In the genomic region with DNA sequence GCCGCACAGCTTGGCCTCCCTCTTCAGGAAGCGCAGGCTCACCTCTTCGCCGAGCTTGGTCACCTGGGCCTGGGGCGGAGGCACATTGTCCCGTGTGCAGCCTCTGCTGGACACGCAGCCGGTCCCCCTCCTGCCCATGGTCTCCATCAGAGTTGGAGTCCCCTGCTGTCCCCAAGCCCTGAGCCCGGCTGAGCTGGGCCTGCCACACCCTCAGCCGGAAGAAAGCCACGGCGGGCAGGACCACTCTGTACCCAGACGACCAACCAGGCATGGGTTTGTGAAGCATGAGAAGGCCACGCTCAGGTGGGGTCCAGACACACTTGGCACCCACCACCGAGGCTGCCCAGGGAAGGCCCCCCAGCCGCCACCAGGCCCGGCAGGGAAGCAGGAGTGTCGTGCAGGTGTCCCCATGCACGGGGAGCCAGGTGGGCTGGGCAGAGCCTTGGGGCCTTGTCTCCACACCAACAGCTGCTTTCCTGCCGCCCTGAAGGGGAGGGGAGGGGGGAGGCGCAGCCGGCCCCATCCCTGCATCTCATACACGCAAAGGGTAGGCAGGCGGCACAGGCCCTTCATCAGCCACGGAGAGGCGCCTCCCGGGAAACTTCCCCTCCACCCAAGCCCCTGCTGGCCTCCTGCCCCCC, we compare ENCODE assay signal across 1 cellular context.
TF ChIP-seq lines count a peak whose summit lies in the region.

No MANE protein-coding gene starts in this region.

TF ChIP-seq in IMR-90, 13 proteins besides CTCF, POLR2A, EP300 and RAD21 (continued from another document):
- TF ChIP-seq, protein P1, sequence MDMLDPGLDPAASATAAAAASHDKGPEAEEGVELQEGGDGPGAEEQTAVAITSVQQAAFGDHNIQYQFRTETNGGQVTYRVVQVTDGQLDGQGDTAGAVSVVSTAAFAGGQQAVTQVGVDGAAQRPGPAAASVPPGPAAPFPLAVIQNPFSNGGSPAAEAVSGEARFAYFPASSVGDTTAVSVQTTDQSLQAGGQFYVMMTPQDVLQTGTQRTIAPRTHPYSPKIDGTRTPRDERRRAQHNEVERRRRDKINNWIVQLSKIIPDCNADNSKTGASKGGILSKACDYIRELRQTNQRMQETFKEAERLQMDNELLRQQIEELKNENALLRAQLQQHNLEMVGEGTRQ (IDR thresholded peaks at IDR 0.05; ENCODE audit: low read depth, low read length) = no peak
- TF ChIP-seq CEBPB (IDR thresholded peaks at IDR 0.05; ENCODE audit: low read depth, low read length) (no peak), SMC3 (IDR thresholded peaks at IDR 0.05; ENCODE audit: low read depth, low read length) (no peak), NFE2L2 (IDR thresholded peaks at IDR 0.05; ENCODE audit: low read depth, low read length) (no peak), MXI1 (IDR thresholded peaks at IDR 0.05; ENCODE audit: borderline replicate concordance, low read depth, low read length) (no peak), MAZ (IDR thresholded peaks at IDR 0.05; ENCODE audit: borderline replicate concordance, low read depth, low read length) (no peak), FOS (IDR thresholded peaks at IDR 0.05; ENCODE audit: low read depth, low read length) (no peak)
- TF ChIP-seq, protein P2, sequence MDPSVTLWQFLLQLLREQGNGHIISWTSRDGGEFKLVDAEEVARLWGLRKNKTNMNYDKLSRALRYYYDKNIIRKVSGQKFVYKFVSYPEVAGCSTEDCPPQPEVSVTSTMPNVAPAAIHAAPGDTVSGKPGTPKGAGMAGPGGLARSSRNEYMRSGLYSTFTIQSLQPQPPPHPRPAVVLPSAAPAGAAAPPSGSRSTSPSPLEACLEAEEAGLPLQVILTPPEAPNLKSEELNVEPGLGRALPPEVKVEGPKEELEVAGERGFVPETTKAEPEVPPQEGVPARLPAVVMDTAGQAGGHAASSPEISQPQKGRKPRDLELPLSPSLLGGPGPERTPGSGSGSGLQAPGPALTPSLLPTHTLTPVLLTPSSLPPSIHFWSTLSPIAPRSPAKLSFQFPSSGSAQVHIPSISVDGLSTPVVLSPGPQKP (IDR thresholded peaks at IDR 0.05; ENCODE audit: borderline replicate concordance, low read depth, low read length) = no peak
TF ChIP-seq in IMR-90: peak in this region for 0.
